In the genomic region with DNA sequence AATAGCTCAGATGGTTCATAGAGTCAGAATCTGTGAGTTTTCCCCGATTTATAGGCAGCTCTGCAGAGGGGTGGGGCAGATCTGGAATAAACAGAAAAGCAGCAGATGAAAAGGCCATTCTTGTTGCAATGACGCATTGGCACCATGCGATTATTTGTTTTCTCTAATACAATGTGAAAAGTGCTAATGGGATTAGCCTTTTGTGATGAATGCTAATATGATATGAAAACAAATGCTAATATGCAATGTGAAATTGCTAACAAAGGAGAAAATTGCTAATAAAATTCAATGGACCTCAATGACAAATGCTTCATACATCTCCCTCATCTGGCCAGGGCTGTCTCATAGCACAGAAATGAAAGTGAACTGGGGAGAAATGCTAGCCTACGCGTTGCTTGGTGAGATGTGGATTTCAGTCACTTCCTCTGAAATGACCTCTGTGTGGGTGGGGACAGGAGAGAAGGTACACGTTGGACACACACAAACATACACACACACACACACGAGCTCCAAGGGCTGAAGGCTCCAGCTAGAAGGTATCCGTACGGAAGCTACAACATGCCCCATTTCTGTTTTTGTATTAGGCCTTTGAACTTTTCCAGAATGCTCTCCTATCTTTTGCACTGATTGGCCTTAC, we compare ENCODE assay signal across 1 cellular context.
TF ChIP-seq lines count a peak whose summit lies in the region.

No MANE protein-coding gene starts in this region.

TF ChIP-seq in IMR-90, 13 proteins besides CTCF, POLR2A, EP300 and RAD21:
- TF ChIP-seq SMC3 (IDR thresholded peaks at IDR 0.05; ENCODE audit: low read depth, low read length) (no peak), NFE2L2 (IDR thresholded peaks at IDR 0.05; ENCODE audit: low read depth, low read length) (no peak), RFX5 (IDR thresholded peaks at IDR 0.05; ENCODE audit: low read depth, low read length) (no peak), CHD1 (IDR thresholded peaks at IDR 0.05; ENCODE audit: low read depth, low read length) (no peak), MAZ (IDR thresholded peaks at IDR 0.05; ENCODE audit: borderline replicate concordance, low read depth, low read length) (no peak), CEBPB (IDR thresholded peaks at IDR 0.05; ENCODE audit: low read depth, low read length) (no peak), MXI1 (IDR thresholded peaks at IDR 0.05; ENCODE audit: borderline replicate concordance, low read depth, low read length) (no peak), MAFK (IDR thresholded peaks at IDR 0.05; ENCODE audit: low read depth, low read length) (no peak), FOS (IDR thresholded peaks at IDR 0.05; ENCODE audit: low read depth, low read length) (no peak), BHLHE40 (IDR thresholded peaks at IDR 0.05; ENCODE audit: low read depth, low read length) (no peak), RCOR1 (IDR thresholded peaks at IDR 0.05; ENCODE audit: insufficient replicate concordance, low read length) (no peak)
- TF ChIP-seq, protein P1, sequence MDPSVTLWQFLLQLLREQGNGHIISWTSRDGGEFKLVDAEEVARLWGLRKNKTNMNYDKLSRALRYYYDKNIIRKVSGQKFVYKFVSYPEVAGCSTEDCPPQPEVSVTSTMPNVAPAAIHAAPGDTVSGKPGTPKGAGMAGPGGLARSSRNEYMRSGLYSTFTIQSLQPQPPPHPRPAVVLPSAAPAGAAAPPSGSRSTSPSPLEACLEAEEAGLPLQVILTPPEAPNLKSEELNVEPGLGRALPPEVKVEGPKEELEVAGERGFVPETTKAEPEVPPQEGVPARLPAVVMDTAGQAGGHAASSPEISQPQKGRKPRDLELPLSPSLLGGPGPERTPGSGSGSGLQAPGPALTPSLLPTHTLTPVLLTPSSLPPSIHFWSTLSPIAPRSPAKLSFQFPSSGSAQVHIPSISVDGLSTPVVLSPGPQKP (IDR thresholded peaks at IDR 0.05; ENCODE audit: borderline replicate concordance, low read depth, low read length) = no peak
- TF ChIP-seq, protein P2, sequence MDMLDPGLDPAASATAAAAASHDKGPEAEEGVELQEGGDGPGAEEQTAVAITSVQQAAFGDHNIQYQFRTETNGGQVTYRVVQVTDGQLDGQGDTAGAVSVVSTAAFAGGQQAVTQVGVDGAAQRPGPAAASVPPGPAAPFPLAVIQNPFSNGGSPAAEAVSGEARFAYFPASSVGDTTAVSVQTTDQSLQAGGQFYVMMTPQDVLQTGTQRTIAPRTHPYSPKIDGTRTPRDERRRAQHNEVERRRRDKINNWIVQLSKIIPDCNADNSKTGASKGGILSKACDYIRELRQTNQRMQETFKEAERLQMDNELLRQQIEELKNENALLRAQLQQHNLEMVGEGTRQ (IDR thresholded peaks at IDR 0.05; ENCODE audit: low read depth, low read length) = no peak
